Comparison of ENCODE assay signal across 9 cellular contexts in the genomic region with DNA sequence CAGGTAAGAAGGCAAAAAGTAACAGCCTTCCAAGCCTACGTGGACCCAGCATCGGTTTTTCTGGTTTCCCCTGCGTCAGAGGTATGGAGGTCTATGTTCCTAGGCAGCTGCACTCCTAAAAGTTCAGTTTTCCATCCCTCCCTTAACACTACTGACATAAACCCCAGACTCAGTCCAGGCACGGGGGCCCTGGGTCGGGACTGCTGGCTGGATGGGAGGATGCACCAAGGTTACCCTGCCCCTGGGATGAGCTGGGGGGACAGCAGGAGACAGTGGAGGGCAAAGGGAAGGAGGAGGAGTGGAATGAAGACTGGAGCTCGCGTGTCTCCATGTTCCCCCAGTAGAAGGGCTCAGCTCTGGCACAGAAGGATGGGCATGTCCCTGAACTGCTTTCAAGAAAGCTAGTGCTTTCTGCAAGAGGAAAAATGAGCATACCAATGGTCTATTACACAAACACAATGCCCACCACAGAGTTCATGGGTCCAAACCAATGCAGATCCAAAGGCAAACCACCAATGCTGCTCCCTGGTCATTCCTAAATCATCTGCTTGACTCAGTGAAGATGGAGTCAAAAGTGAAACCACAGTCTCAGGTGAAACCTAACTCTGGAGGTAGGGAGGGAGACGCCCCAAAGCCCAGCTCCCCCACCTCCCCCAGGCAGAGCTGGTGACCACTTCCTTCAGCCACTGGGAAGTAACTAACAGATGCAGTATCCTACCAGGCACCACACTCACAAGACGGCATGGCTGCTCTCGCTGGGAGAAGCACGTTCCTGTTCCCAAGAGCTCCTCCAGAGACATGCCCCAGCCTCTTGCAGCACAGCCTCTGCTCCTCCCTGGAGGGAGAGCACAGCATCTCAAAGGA. TPM values are rescaled to one million over a fixed set of nuclear protein-coding genes. Genes with fewer than 3 reads are reported as not detected.
DNase-seq lines count a peak whose midpoint lies in the region; ATAC-seq and TF ChIP-seq lines count a peak whose summit lies in the region.
"Had no signal": no experiment of that assay in that cellular context is flagged by ENCODE, and none has a peak within 500 bp of the region (broad histone marks: within the 10 kb centered on the region; RNA-seq: fewer than 3 reads in every experiment).

No MANE protein-coding gene starts in this region.

- TF ChIP-seq EP300 in transverse colon (IDR thresholded peaks at IDR 0.05; ENCODE audit: low read depth), result no peak

- H3K9me3 ChIP-seq in left lung (no peaks in the 10 kb centered on the region), transverse colon (no peaks in the 10 kb centered on the region), MG63 (no peaks in the 10 kb centered on the region)

- peak; percentile 65 for DNase-seq in activated naive CD4-positive, alpha-beta T cell treated with anti-CD3 and anti-CD28 coated beads, Interleukin-2, amount 10 ng/mL, durations not matched to agents 7 days and 5 days
- DNase-seq in activated naive CD4-positive, alpha-beta T cell (lab: John Stamatoyannopoulos, UW), result no peak
- DNase-seq in left lung (no peak), transverse colon (no peak), COLO829 (ENCODE audit: low spot score) (no peak), MG63 (no peak)
- no peak for DNase-seq in activated CD4-positive, alpha-beta T cell treated with anti-CD3 and anti-CD28 coated beads for 4 hours
- DNase-seq: T-helper 9 cell had no signal

- H3K27ac Mint-ChIP-seq in activated naive CD4-positive, alpha-beta T cell treated with anti-CD3 and anti-CD28 coated beads, Interleukin-2, amount 10 ng/mL, durations not matched to agents 7 days and 5 days, result peak overlapping the region; percentile 88

- H3K4me3 ChIP-seq in left lung, result no peak overlapping the region
- no peak overlapping the region for H3K4me3 ChIP-seq in transverse colon
- H3K4me3 ChIP-seq in MG63, result no peak overlapping the region

- TF ChIP-seq CTCF in left lung (IDR thresholded peaks at IDR 0.05) (no peak), transverse colon (IDR thresholded peaks at IDR 0.05) (no peak)

- H3K4me1 Mint-ChIP-seq in activated naive CD4-positive, alpha-beta T cell treated with anti-CD3 and anti-CD28 coated beads, Interleukin-2, amount 10 ng/mL, durations not matched to agents 7 days and 5 days, result peaks cover 40% of the 10 kb centered on the region

- in situ Hi-C loops in transverse colon (cut with MboI; ENCODE audit: low pct_ligation_motif_present in 1 of 4, low pct_unique_long_range_greater_than_20kb in 1 of 4, low sequenced_read_pairs in 3 of 4), result no loop called here

- 79% methylated on average over 11 of the region's 11 CpGs; no CpG with 5 or more reads in 1 of the 2 donors for WGBS in transverse colon (ENCODE audit: low coverage in 1 of 2), 2 donors

- no peak for ATAC-seq in left lung

- peaks cover 67% of the 10 kb centered on the region for H3K36me3 Mint-ChIP-seq in activated naive CD4-positive, alpha-beta T cell treated with anti-CD3 and anti-CD28 coated beads, Interleukin-2, amount 10 ng/mL, durations not matched to agents 7 days and 5 days

- H3K27me3 Mint-ChIP-seq in activated naive CD4-positive, alpha-beta T cell treated with anti-CD3 and anti-CD28 coated beads, Interleukin-2, amount 10 ng/mL, durations not matched to agents 7 days and 5 days, result no peaks in the 10 kb centered on the region

- peak overlapping the region; percentile 83 for H3K27ac ChIP-seq in angular gyrus (ENCODE audit: low read depth, low read length)
- H3K27ac ChIP-seq in left lung, result peak overlapping the region; percentile 50 to 87
- H3K27ac ChIP-seq in transverse colon, result peak overlapping the region; percentile 76 to 86 (median 81)

- H3K4me1 ChIP-seq in left lung (peaks cover 39 to 86% of the 10 kb centered on the region in 2 donors), transverse colon (peaks cover 39 to 67% (median 65%) of the 10 kb centered on the region in 4 donors)

- H3K27me3 ChIP-seq in left lung (no peaks in the 10 kb centered on the region), transverse colon (no peaks in the 10 kb centered on the region), MG63 (no peaks in the 10 kb centered on the region)

- H3K36me3 ChIP-seq in left lung (peaks cover 0 to 88% of the 10 kb centered on the region in 2 donors), transverse colon (peaks cover 0 to 42% (median 24%) of the 10 kb centered on the region in 4 donors), MG63 (peaks cover 31% of the 10 kb centered on the region)

- no peaks in the 10 kb centered on the region for H3K9me3 Mint-ChIP-seq in activated naive CD4-positive, alpha-beta T cell treated with anti-CD3 and anti-CD28 coated beads, Interleukin-2, amount 10 ng/mL, durations not matched to agents 7 days and 5 days

- CTCF ChIA-PET in activated naive CD4-positive, alpha-beta T cell treated with anti-CD3 and anti-CD28 coated beads, Interleukin-2, amount 10 ng/mL, durations not matched to agents 7 days and 5 days (lab: Charles Lee), result interaction anchor here (0.6 to 2.3 kb wide), 6 partner anchors 9 to 157 kb away, joined by 3 to 13 read pairs (median 6); no protein-coding TSS in a partner anchor

- no peak overlapping the region for H3K4me3 Mint-ChIP-seq in activated naive CD4-positive, alpha-beta T cell treated with anti-CD3 and anti-CD28 coated beads, Interleukin-2, amount 10 ng/mL, durations not matched to agents 7 days and 5 days

- intact Hi-C loops in left lung (cut with DNase I) (no loop called here), transverse colon (cut with DNase I; ENCODE audit: low total_unique reads) (no loop called here)

- TF ChIP-seq POLR2A in transverse colon (IDR thresholded peaks at IDR 0.05), result no peak

RNA-seq across cellular contexts. Expression of a gene that starts 54.9 kb away (rescaled TPM):
- total RNA-seq in left lung (100 to 1,000 TPM; 307 to 342 TPM), transverse colon (100 to 1,000 TPM in 3 of 4 donors, 10 to 100 TPM in 1; 65.5 to 209 (median 180) TPM)
- 86.4 and 123 TPM in 2 replicates for total RNA-seq in MG63 (2014; rRNA removed; shearing (Covaris generic); ENCODE audit: low replicate concordance)
